ENCODE assay signal across 8 cellular contexts in genomic region chr6:149648148-149649145, GRCh38. TPM values are rescaled to one million over a fixed set of nuclear protein-coding genes. Genes with fewer than 3 reads are reported as not detected.
DNase-seq lines count a peak whose midpoint lies in the region; ATAC-seq and TF ChIP-seq lines count a peak whose summit lies in the region.

TSS of gene KATNA1 (minus strand) at chr6:149648714. CDS start at chr6:149638547, 10,167 bp downstream.

- no peak for TF ChIP-seq CTCF in activated B cell treated with CpG ODN at 0.5 μM for 24 hours (IDR thresholded peaks at IDR 0.05)

- no peaks in the 10 kb centered on the region for H3K27me3 Mint-ChIP-seq in activated B cell treated with CpG ODN at 0.5 μM for 24 hours
- peaks cover 0 to 6% (median 4%) of the 10 kb centered on the region in 3 donors for H3K27me3 Mint-ChIP-seq in immature natural killer cell (ENCODE audit: low read depth in 3 of 3)

- H3K4me3 Mint-ChIP-seq in activated B cell treated with CpG ODN at 0.5 μM for 24 hours (peak within 1 kb of the TSS; percentile 86), immature natural killer cell (peak within 1 kb of the TSS; percentile 92 to 97 (median 95))

- H3K27ac Mint-ChIP-seq in activated B cell treated with CpG ODN at 0.5 μM for 24 hours = peak within 1 kb of the TSS; percentile 67
- H3K27ac Mint-ChIP-seq in immature natural killer cell = peak within 1 kb of the TSS; percentile 79 to 92 (median 85)

- in situ Hi-C loops in GM18951 (cut with MboI; ENCODE audit: low sequenced_read_pairs, unreplicated experiment) = no loop called here

- H3K4me1 Mint-ChIP-seq in activated B cell treated with CpG ODN at 0.5 μM for 24 hours (peaks cover 33% of the 10 kb centered on the region), immature natural killer cell (peaks cover 22 to 42% of the 10 kb centered on the region in 2 donors)

- peak; percentile 97 for DNase-seq in AG08396 (ENCODE audit: low spot score)
- DNase-seq in NCI-H2227 treated with DMSO at 0.1 percent for 48 hours (lab: John Stamatoyannopoulos, UW) = peak; percentile 88
- DNase-seq in activated B cell treated with CpG ODN at 0.5 μM for 24 hours = peak; percentile 89
- DNase-seq in caudate nucleus (lab: John Stamatoyannopoulos, UW) = peak in 59 of 61 donors; percentile 40 to 90 (median 78)
- peak; percentile 81 to 83 (median 82) for DNase-seq in immature natural killer cell
- DNase-seq in smooth muscle cell of the brain vasculature (ENCODE audit: low read depth, low spot score) = peak; percentile 33

- peak; percentile 95 for ATAC-seq in HG03175 (IDR thresholded peaks at IDR 0.05; ENCODE audit: unreplicated experiment)
- ATAC-seq in activated B cell treated with CpG ODN at 0.5 μM for 24 hours (ENCODE audit: low read depth) = peak; percentile 95

- intact Hi-C loops in activated B cell treated with CpG ODN at 0.5 μM for 24 hours (cut with micrococcal nuclease) = loop anchor here (1.0 to 2.0 kb wide), 5 partner anchors 19 to 102 kb away; partner anchors contain the start of genes GINM1, NUP43 and PPIL4

- H3K9me3 Mint-ChIP-seq in activated B cell treated with CpG ODN at 0.5 μM for 24 hours (no peaks in the 10 kb centered on the region), immature natural killer cell (no peaks in the 10 kb centered on the region)

- CTCF ChIA-PET in activated B cell treated with CpG ODN at 0.5 μM for 24 hours (lab: Charles Lee) = no interaction called here

- peak within 1 kb of the TSS; percentile 53 for H3K27ac ChIP-seq in caudate nucleus (ENCODE audit: low read depth, low read length)

- H3K36me3 Mint-ChIP-seq in activated B cell treated with CpG ODN at 0.5 μM for 24 hours (ENCODE audit: low read depth) (peaks cover 2% of the 10 kb centered on the region), immature natural killer cell (no peaks in the 10 kb centered on the region)

- peak; percentile 90 for TF ChIP-seq POLR2A in GM18951 (IDR thresholded peaks at IDR 0.05; ENCODE audit: extremely low read depth, insufficient read depth, insufficient read length)

- POLR2A ChIA-PET in activated B cell treated with CpG ODN at 0.5 μM for 24 hours (lab: Charles Lee) = interaction anchor here (0.9 kb wide), 1 partner anchor 17 kb away, joined by 3 read pairs; no protein-coding TSS in a partner anchor

RNA-seq across cellular contexts. Expression of gene KATNA1, which starts in this region (rescaled TPM):
- total RNA-seq in activated B cell treated with CpG ODN at 0.5 μM for 24 hours = 17.8 and 19.2 TPM in 2 replicates
- polyA plus RNA-seq in immature natural killer cell = 10 to 100 TPM; 21.4 to 30.7 (median 21.5) TPM

Comparison
In these comparisons a context has a peak if more than half of its experiments do, and no peak if none do; other contexts are left out.
1. Peak in every context shown above with its lines: DNase-seq, ATAC-seq and H3K27ac ChIP-seq.
2. DNase-seq: peak in every context shown above with its lines; median percentile 97 in AG08396; 89 in activated B cell treated with CpG ODN at 0.5 μM for 24 hours; 88 in NCI-H2227 treated with DMSO at 0.1 percent for 48 hours; 82 in immature natural killer cell; 78 in caudate nucleus; 33 in smooth muscle cell of the brain vasculature.